Comparison of ENCODE assay signal across 21 cellular contexts in the genomic region with DNA sequence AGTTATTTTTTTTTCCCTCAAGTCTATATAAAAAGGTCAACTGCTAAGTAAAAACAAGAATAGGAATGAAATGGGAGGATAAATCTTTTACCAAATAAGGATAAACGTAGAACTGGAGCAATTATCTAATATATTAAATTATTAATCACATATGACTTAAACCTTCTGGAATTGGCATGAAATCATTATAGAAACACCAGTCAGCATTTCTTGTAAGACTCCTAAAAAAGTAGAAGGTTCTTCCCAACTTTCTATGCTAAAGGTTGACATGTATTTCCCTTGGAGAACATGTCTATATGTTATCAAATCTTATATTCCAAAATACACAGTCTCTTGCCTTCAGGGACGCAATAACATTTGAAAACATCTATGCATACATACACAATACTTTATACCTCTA.
"Had no signal": no experiment of that assay in that cellular context is flagged by ENCODE, and none has a peak within 500 bp of the region (broad histone marks: within the 10 kb centered on the region; RNA-seq: fewer than 3 reads in every experiment).

No MANE protein-coding gene starts in this region.

- H3K27me3 ChIP-seq: colonic mucosa, esophagus muscularis mucosa, gastrocnemius medialis, heart right ventricle, left lung had no signal

- ATAC-seq: effector memory CD8-positive, alpha-beta T cell; gastrocnemius medialis; heart right ventricle; left cardiac atrium; left lung; left ventricle myocardium superior; lower lobe of right lung; mucosa of descending colon had no signal

- FAIRE-seq: endothelial cell of umbilical vein, keratinocyte had no signal

- H3K27ac ChIP-seq: colonic mucosa, esophagus muscularis mucosa, gastrocnemius medialis, heart right ventricle, left lung, lower lobe of right lung had no signal

- H3K9me3 ChIP-seq: colonic mucosa, esophagus muscularis mucosa, gastrocnemius medialis, lower lobe of right lung, mucosa of descending colon had no signal

- H3K4me1 ChIP-seq: colonic mucosa, left lung, lower lobe of right lung had no signal

- DNase-seq: colonic mucosa; cortex of kidney; effector CD8-positive, alpha-beta T cell; effector memory CD8-positive, alpha-beta T cell; endodermal cell; foreskin fibroblast; foreskin melanocyte; gastrocnemius medialis; glutamatergic neuron; head of caudate nucleus; heart right ventricle; hippocampal formation; left cardiac atrium; left lung; left ventricle myocardium superior; lower lobe of right lung; mesenchymal stem cell; mucosa of descending colon had no signal

- H3K4me3 ChIP-seq: colonic mucosa, esophagus muscularis mucosa, gastrocnemius medialis, heart right ventricle, left lung, lower lobe of right lung, mucosa of descending colon had no signal

- H3K36me3 ChIP-seq: colonic mucosa, esophagus muscularis mucosa, gastrocnemius medialis, heart right ventricle, left lung, lower lobe of right lung had no signal
